ENCODE assay signal across 1 cellular context in genomic region chr6:34189806-34190503, GRCh38.
TF ChIP-seq lines count a peak whose summit lies in the region.

No MANE protein-coding gene starts in this region.

TF ChIP-seq in GM12878, 131 proteins besides CTCF, POLR2A, EP300 and RAD21 (continued from another document):
- TF ChIP-seq FOXM1 (IDR thresholded peaks at IDR 0.05; ENCODE audit: low read depth, low read length) (no peak), CEBPB (IDR thresholded peaks at IDR 0.05; ENCODE audit: borderline replicate concordance in 1 of 2, low read depth in 2 of 2, low read length in 2 of 2) (no peak), WRNIP1 (IDR thresholded peaks at IDR 0.05; ENCODE audit: borderline replicate concordance, low read depth, low read length) (no peak), CHD2 (IDR thresholded peaks at IDR 0.05; ENCODE audit: borderline replicate concordance, low read depth, low read length) (no peak), MAX (IDR thresholded peaks at IDR 0.05; ENCODE audit: low read depth, low read length) (no peak), NR2F1 (conservative IDR thresholded peaks at IDR 0.05) (no peak), KLF5 (IDR thresholded peaks at IDR 0.05; ENCODE audit: partially characterized antibody) (no peak), PAX8 (IDR thresholded peaks at IDR 0.05) (no peak), BCL3 (IDR thresholded peaks at IDR 0.05; ENCODE audit: borderline replicate concordance, insufficient read depth, low read depth, low read length, poor library complexity, severe bottlenecking) (no peak), STAT1 (conservative IDR thresholded peaks at IDR 0.05) (no peak), SMAD1 (IDR thresholded peaks at IDR 0.05; ENCODE audit: low read depth, partially characterized antibody) (no peak), TCF3 (IDR thresholded peaks at IDR 0.05; ENCODE audit: borderline replicate concordance, insufficient read depth, low read depth, low read length) (no peak), E2F4 (IDR thresholded peaks at IDR 0.05; ENCODE audit: low read depth, low read length) (no peak), NFIC (IDR thresholded peaks at IDR 0.05; ENCODE audit: low read depth, low read length) (no peak), JUND (IDR thresholded peaks at IDR 0.05; ENCODE audit: low read depth, low read length) (no peak), HDAC6 (IDR thresholded peaks at IDR 0.05; ENCODE audit: unreplicated experiment) (no peak), RAD51 (IDR thresholded peaks at IDR 0.05) (no peak), IRF3 (IDR thresholded peaks at IDR 0.05) (no peak)
